ENCODE assay signal across 25 cellular contexts in genomic region chr1:14756617-14757259, GRCh38.
DNase-seq lines count a peak whose midpoint lies in the region; ATAC-seq, FAIRE-seq and TF ChIP-seq lines count a peak whose summit lies in the region.
"Had no signal": no experiment of that assay in that cellular context is flagged by ENCODE, and none has a peak within 500 bp of the region (broad histone marks: within the 10 kb centered on the region; RNA-seq: fewer than 3 reads in every experiment).

No MANE protein-coding gene starts in this region.

- peak overlapping the region; percentile 34; the same call in 1 of the 2 replicates for H3K27ac Mint-ChIP-seq in WTC11
- H3K27ac Mint-ChIP-seq in activated CD8-positive, alpha-beta memory T cell treated with anti-CD3 and anti-CD28 coated beads, Interleukin-2, amount 10 ng/mL, durations not matched to agents 7 days and 5 days = no peak overlapping the region
- H3K27ac Mint-ChIP-seq: activated CD8-positive, alpha-beta T cell treated with anti-CD3 and anti-CD28 coated beads, Interleukin-2, amount 10 ng/mL, durations not matched to agents 7 days and 5 days; activated T-cell treated with anti-CD3 and anti-CD28 coated beads, Interleukin-2, amount 50 U/mL, for 24 hours; HFFc6; IgD-negative memory B cell; naive thymus-derived CD4-positive, alpha-beta T cell had no signal

- TF ChIP-seq CTCF in WTC11 (IDR thresholded peaks at IDR 0.05) (no peak), foreskin keratinocyte (conservative IDR thresholded peaks at IDR 0.05) (no peak), osteoblast (IDR thresholded peaks at IDR 0.05; ENCODE audit: extremely low read depth, low read depth, low read length) (no peak), foreskin fibroblast (IDR thresholded peaks at IDR 0.05; ENCODE audit: low read depth, low read length) (no peak)

- no peak for DNase-seq in GM12892 (ENCODE audit: insufficient read length)
- no peak for DNase-seq in WTC11 (ENCODE audit: low spot score)
- no peak for DNase-seq in foreskin keratinocyte
- DNase-seq in osteoblast (ENCODE audit: insufficient read length, low spot score, missing footprints) = peak; percentile 50
- no peak for DNase-seq in activated CD8-positive, alpha-beta memory T cell treated with anti-CD3 and anti-CD28 coated beads, Interleukin-2, amount 10 ng/mL, durations not matched to agents 7 days and 5 days
- no peak for DNase-seq in foreskin fibroblast
- no peak for DNase-seq in stimulated activated CD4-positive, alpha-beta T cell treated with anti-CD3 and anti-CD28 coated beads, Interleukin-15, amount 100 ng/mL, for 24 hours
- DNase-seq: activated CD4-positive, CD25-positive, alpha-beta regulatory T cell treated with anti-CD3 and anti-CD28 coated beads, Interleukin-2, amount 50 U/mL, for 72 hours; activated CD8-positive, alpha-beta T cell treated with anti-CD3 and anti-CD28 coated beads, Interleukin-2, amount 10 ng/mL, durations not matched to agents 7 days and 5 days; activated T-cell treated with anti-CD3 and anti-CD28 coated beads, Interleukin-2, amount 50 U/mL, for 24 hours; body of pancreas; effector memory CD4-positive, alpha-beta T cell; glutamatergic neuron; HFFc6; naive thymus-derived CD4-positive, alpha-beta T cell; NCI-H1417; NCI-H2107; NCI-H446; right cardiac atrium; stimulated activated naive CD8-positive, alpha-beta T cell treated with anti-CD3 and anti-CD28 coated beads, Interleukin-15, Interleukin-2, amounts not matched to agents 100 U/mL and 50 U/mL, for 24 hours; thyroid gland had no signal

- FAIRE-seq in GM12892 (lab: Jason Lieb, UNC) = peak; percentile 38
- FAIRE-seq: GM18507, TTC549 had no signal

- H3K27me3 ChIP-seq in foreskin keratinocyte (no peaks in the 10 kb centered on the region), osteoblast (ENCODE audit: insufficient read depth, low read length) (peaks cover 2% of the 10 kb centered on the region)
- H3K27me3 ChIP-seq: body of pancreas, thyroid gland had no signal

- H3K79me2 ChIP-seq in osteoblast (ENCODE audit: insufficient read depth, low read length) = no peaks in the 10 kb centered on the region

- H3K4me1 Mint-ChIP-seq in WTC11 = peaks cover 58% of the 10 kb centered on the region
- no peaks in the 10 kb centered on the region for H3K4me1 Mint-ChIP-seq in activated CD8-positive, alpha-beta memory T cell treated with anti-CD3 and anti-CD28 coated beads, Interleukin-2, amount 10 ng/mL, durations not matched to agents 7 days and 5 days
- H3K4me1 Mint-ChIP-seq: IgD-negative memory B cell had no signal

- ATAC-seq in WTC11 = no peak
- no peak for ATAC-seq in foreskin keratinocyte
- ATAC-seq in activated CD8-positive, alpha-beta memory T cell treated with anti-CD3 and anti-CD28 coated beads, Interleukin-2, amount 10 ng/mL, durations not matched to agents 7 days and 5 days = no peak
- ATAC-seq in HG03025 (IDR thresholded peaks at IDR 0.05; ENCODE audit: low FRiP score, unreplicated experiment) = no peak
- ATAC-seq: activated CD8-positive, alpha-beta T cell treated with anti-CD3 and anti-CD28 coated beads, Interleukin-2, amount 10 ng/mL, durations not matched to agents 7 days and 5 days; body of pancreas; right cardiac atrium; stimulated activated naive CD8-positive, alpha-beta T cell treated with anti-CD3 and anti-CD28 coated beads, Interleukin-15, Interleukin-2, amounts not matched to agents 100 U/mL and 50 U/mL, for 24 hours had no signal

- TF ChIP-seq POLR2A in GM12892 (IDR thresholded peaks at IDR 0.05; ENCODE audit: low read depth, low read length) = no peak

- H3K4me3 ChIP-seq in osteoblast (ENCODE audit: insufficient read depth, low read length) = no peak overlapping the region
- H3K4me3 ChIP-seq in foreskin fibroblast (ENCODE audit: low read depth in 1 of 2, low read length in 2 of 2) = no peak overlapping the region
- H3K4me3 ChIP-seq: body of pancreas, thyroid gland had no signal

- no peaks in the 10 kb centered on the region for H3K36me3 ChIP-seq in osteoblast (ENCODE audit: insufficient read depth, low read length)
- H3K36me3 ChIP-seq: thyroid gland had no signal

- H3K9me3 ChIP-seq in osteoblast (ENCODE audit: low read depth, low read length) = no peaks in the 10 kb centered on the region
- H3K9me3 ChIP-seq: body of pancreas, thyroid gland had no signal

- POLR2A ChIA-PET in WTC11 (lab: Charles Lee) = no interaction called here

- no peak overlapping the region for H2AFZ ChIP-seq in osteoblast (ENCODE audit: low read length)

- CTCF ChIA-PET in WTC11 (lab: Charles Lee) = interaction anchor here (0.8 to 4.3 kb wide), 3 partner anchors 19 to 24 kb away, joined by 3 to 25 read pairs (median 5); no protein-coding TSS in a partner anchor
- CTCF ChIA-PET in activated CD8-positive, alpha-beta memory T cell treated with anti-CD3 and anti-CD28 coated beads, Interleukin-2, amount 10 ng/mL, durations not matched to agents 7 days and 5 days (lab: Charles Lee) = no interaction called here

- H3K27me3 Mint-ChIP-seq in WTC11 (ENCODE audit: low read depth) = no peaks in the 10 kb centered on the region
- no peaks in the 10 kb centered on the region for H3K27me3 Mint-ChIP-seq in activated CD8-positive, alpha-beta memory T cell treated with anti-CD3 and anti-CD28 coated beads, Interleukin-2, amount 10 ng/mL, durations not matched to agents 7 days and 5 days

- H3K4me2 ChIP-seq in osteoblast (ENCODE audit: insufficient read depth, low read length) = no peak overlapping the region

- H3K36me3 Mint-ChIP-seq in WTC11 = peaks cover 4% of the 10 kb centered on the region; the same call in 1 of the 2 replicates
- no peaks in the 10 kb centered on the region for H3K36me3 Mint-ChIP-seq in activated CD8-positive, alpha-beta memory T cell treated with anti-CD3 and anti-CD28 coated beads, Interleukin-2, amount 10 ng/mL, durations not matched to agents 7 days and 5 days
- H3K36me3 Mint-ChIP-seq: naive thymus-derived CD4-positive, alpha-beta T cell had no signal

- H3K4me3 Mint-ChIP-seq in WTC11 = no peak overlapping the region
- no peak overlapping the region for H3K4me3 Mint-ChIP-seq in activated CD8-positive, alpha-beta memory T cell treated with anti-CD3 and anti-CD28 coated beads, Interleukin-2, amount 10 ng/mL, durations not matched to agents 7 days and 5 days
- H3K4me3 Mint-ChIP-seq: activated CD8-positive, alpha-beta T cell treated with anti-CD3 and anti-CD28 coated beads, Interleukin-2, amount 10 ng/mL, durations not matched to agents 7 days and 5 days; activated T-cell treated with anti-CD3 and anti-CD28 coated beads, Interleukin-2, amount 50 U/mL, for 24 hours; HFFc6; IgD-negative memory B cell; naive thymus-derived CD4-positive, alpha-beta T cell had no signal

- H3K9me3 Mint-ChIP-seq in WTC11 = peaks cover 15% of the 10 kb centered on the region
- no peaks in the 10 kb centered on the region for H3K9me3 Mint-ChIP-seq in activated CD8-positive, alpha-beta memory T cell treated with anti-CD3 and anti-CD28 coated beads, Interleukin-2, amount 10 ng/mL, durations not matched to agents 7 days and 5 days (ENCODE audit: low read depth)
- H3K9me3 Mint-ChIP-seq: activated T-cell treated with anti-CD3 and anti-CD28 coated beads, Interleukin-2, amount 50 U/mL, for 24 hours had no signal

- peak overlapping the region; percentile 5 for H3K27ac ChIP-seq in foreskin keratinocyte
- H3K27ac ChIP-seq in osteoblast (ENCODE audit: low read depth, low read length) = no peak overlapping the region
- H3K27ac ChIP-seq: thyroid gland had no signal

- no peaks in the 10 kb centered on the region for H4K20me1 ChIP-seq in osteoblast (ENCODE audit: insufficient read depth, low read length)

- H3K4me1 ChIP-seq in foreskin keratinocyte (peaks cover 13% of the 10 kb centered on the region), osteoblast (ENCODE audit: insufficient read depth, low read length) (no peaks in the 10 kb centered on the region)

TF ChIP-seq in WTC11, 78 proteins besides CTCF, POLR2A, EP300 and RAD21:
- TF ChIP-seq GRHL2 (CRISPR knock-in tag; IDR thresholded peaks at IDR 0.05; ENCODE audit: insufficient replicate concordance, severe bottlenecking) (no peak), IRF1 (CRISPR knock-in tag; IDR thresholded peaks at IDR 0.05) (no peak), JAZF1 (CRISPR knock-in tag; IDR thresholded peaks at IDR 0.05) (no peak), ZNF219 (CRISPR knock-in tag; IDR thresholded peaks at IDR 0.05; ENCODE audit: borderline replicate concordance) (no peak), ETV6 (CRISPR knock-in tag; IDR thresholded peaks at IDR 0.05) (no peak)
